29 cellular contexts compared by ENCODE assay signal in genomic region chr2:155665704-155666103, GRCh38.
"Had no signal": no experiment of that assay in that cellular context is flagged by ENCODE, and none has a peak within 500 bp of the region (broad histone marks: within the 10 kb centered on the region; RNA-seq: fewer than 3 reads in every experiment).

No MANE protein-coding gene starts in this region.

- H3K36me3 ChIP-seq: ascending aorta, breast epithelium, cardiac muscle cell, esophagus muscularis mucosa, gastrocnemius medialis, WERI-Rb-1 had no signal

- ATAC-seq: activated CD4-positive, alpha-beta T cell treated with anti-CD3 and anti-CD28 coated beads for 36 hours; activated CD4-positive, CD25-positive, alpha-beta regulatory T cell treated with anti-CD3 and anti-CD28 coated beads, Interleukin-2, amount 50 U/mL, for 24 hours; activated CD8-positive, alpha-beta memory T cell treated with anti-CD3 and anti-CD28 coated beads, Interleukin-2, amount 10 ng/mL, durations not matched to agents 7 days and 5 days; activated CD8-positive, alpha-beta T cell treated with anti-CD3 and anti-CD28 coated beads, Interleukin-2, amount 10 ng/mL, durations not matched to agents 7 days and 5 days; activated naive CD8-positive, alpha-beta T cell treated with anti-CD3 and anti-CD28 coated beads, Interleukin-2, amount 50 U/mL, for 24 hours; effector memory CD8-positive, alpha-beta T cell; foreskin keratinocyte; gastrocnemius medialis had no signal

- DNase-seq: activated B cell treated with CpG ODN at 0.5 μM for 24 hours; activated CD4-positive, alpha-beta memory T cell treated with anti-CD3 and anti-CD28 coated beads for 36 hours; activated CD4-positive, alpha-beta T cell treated with anti-CD3 and anti-CD28 coated beads for 36 hours; activated CD4-positive, alpha-beta T cell treated with anti-CD3 and anti-CD28 coated beads, Interleukin-2, amount 10 ng/mL, durations not matched to agents 24 days and 14 days; activated CD8-positive, alpha-beta memory T cell treated with anti-CD3 and anti-CD28 coated beads, Interleukin-2, amount 10 ng/mL, durations not matched to agents 7 days and 5 days; activated CD8-positive, alpha-beta memory T cell treated with anti-CD3 and anti-CD28 coated beads, Interleukin-2, amount 50 U/mL, for 4 hours; activated CD8-positive, alpha-beta T cell treated with anti-CD3 and anti-CD28 coated beads, Interleukin-2, amount 10 ng/mL, durations not matched to agents 7 days and 5 days; activated effector memory CD4-positive, alpha-beta T cell treated with anti-CD3 and anti-CD28 coated beads, Interleukin-2, amount 50 U/mL, for 16 hours; activated naive CD4-positive, alpha-beta T cell treated with anti-CD3 and anti-CD28 coated beads for 36 hours; activated naive CD8-positive, alpha-beta T cell treated with anti-CD3 and anti-CD28 coated beads for 36 hours; activated naive CD8-positive, alpha-beta T cell treated with anti-CD3 and anti-CD28 coated beads, Interleukin-2, amount 50 U/mL, for 24 hours; activated T-cell treated with anti-CD3 and anti-CD28 coated beads, Interleukin-2, amount 50 U/mL, for 1 hour; activated T-cell treated with anti-CD3 and anti-CD28 coated beads, Interleukin-2, amount 50 U/mL, for 48 hours; central memory CD4-positive, alpha-beta T cell; cortex of kidney; dermis blood vessel endothelial cell; effector CD4-positive, alpha-beta T cell; effector memory CD8-positive, alpha-beta T cell; erythroblast; foreskin keratinocyte; gastrocnemius medialis; glutamatergic neuron; T-helper 2 cell; WERI-Rb-1 had no signal

- H3K9me3 ChIP-seq: ascending aorta, breast epithelium, esophagus muscularis mucosa, gastrocnemius medialis had no signal

- H3K4me3 ChIP-seq: ascending aorta, breast epithelium, cardiac muscle cell, esophagus muscularis mucosa, gastrocnemius medialis had no signal

- H3K4me1 ChIP-seq: ascending aorta, breast epithelium, esophagus muscularis mucosa, foreskin keratinocyte, gastrocnemius medialis had no signal

- H3K27me3 ChIP-seq: ascending aorta, breast epithelium, cardiac muscle cell, esophagus muscularis mucosa, foreskin keratinocyte, gastrocnemius medialis had no signal

- H3K27ac ChIP-seq: ascending aorta, breast epithelium, cardiac muscle cell, esophagus muscularis mucosa, foreskin keratinocyte, gastrocnemius medialis, WERI-Rb-1 had no signal
